In the genomic region with DNA sequence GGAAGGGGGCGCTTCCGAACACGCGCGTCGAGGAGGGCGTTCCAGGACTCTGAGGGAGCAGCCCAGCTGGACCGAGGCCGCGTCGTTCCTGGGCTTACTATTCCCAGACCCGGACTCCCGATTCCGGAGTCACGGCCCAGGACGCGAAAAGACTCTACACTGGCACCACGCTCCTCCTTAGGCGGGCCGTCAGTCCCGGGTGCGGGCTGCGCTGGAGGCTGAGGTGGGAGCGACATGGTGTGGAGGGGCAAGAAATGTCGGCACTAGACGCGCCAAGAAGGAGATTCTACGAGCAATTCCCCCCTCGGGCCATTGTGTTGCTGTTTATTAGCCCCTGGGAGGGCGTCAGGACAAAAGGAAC, we compare ENCODE assay signal across 1 cellular context.
TF ChIP-seq lines count a peak whose summit lies in the region.

No MANE protein-coding gene starts in this region.

TF ChIP-seq in GM12878, 131 proteins besides CTCF, POLR2A, EP300 and RAD21:
- TF ChIP-seq SIN3A (IDR thresholded peaks at IDR 0.05; ENCODE audit: low read depth, low read length) (0 out of 2 replicates have a peak, but pooled peaks have one; percentile 17), NR2F1 (conservative IDR thresholded peaks at IDR 0.05) (no peak)
